ENCODE assay signal across 8 cellular contexts in the genomic region with DNA sequence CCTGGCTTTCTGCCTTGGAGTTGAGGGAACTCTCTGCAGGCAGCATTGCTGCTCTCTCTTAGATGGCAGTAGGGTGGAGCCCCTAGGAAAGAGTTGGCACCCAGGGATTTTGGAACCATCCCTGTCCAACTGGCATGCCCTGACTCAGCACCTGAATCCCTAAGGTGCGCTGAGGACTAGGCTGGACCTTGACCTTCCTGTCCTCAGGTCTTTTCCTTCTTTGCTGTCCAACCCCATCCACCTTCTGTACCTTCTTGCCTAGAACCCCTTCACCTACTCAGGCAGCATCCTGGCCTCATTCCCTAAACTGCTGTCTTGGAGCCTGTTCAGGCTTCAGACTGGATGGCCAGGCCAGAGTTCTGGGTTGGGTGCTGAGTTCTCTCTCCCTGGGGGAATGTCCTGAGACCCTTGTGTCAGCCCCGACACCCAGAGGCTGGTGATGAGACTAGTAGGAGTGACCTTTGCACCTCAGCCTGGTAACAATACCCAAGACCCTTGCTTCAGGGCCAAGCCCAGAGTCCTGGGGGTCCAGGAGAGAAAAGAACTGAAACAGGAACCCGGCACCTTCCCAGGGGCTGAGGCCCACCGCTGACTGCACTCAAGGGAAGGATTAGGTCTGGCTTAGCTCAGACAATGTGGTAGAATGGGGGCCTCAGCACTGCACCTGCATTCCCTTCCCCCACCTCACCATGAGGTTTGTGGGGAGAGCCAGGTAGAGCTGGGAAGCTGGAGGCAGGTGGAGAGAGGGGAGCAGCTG. TPM values are rescaled to one million over a fixed set of nuclear protein-coding genes. Genes with fewer than 3 reads are reported as not detected.
A peak's percentile ranks its signal among the peaks of the same experiment; 100 is the strongest.
DNase-seq lines count a peak whose midpoint lies in the region; ATAC-seq and TF ChIP-seq lines count a peak whose summit lies in the region.

No MANE protein-coding gene starts in this region.

- H3K9me3 ChIP-seq in right atrium auricular region (no peaks in the 10 kb centered on the region), mammary epithelial cell (replicated peaks; ENCODE audit: insufficient read depth, low read length) (no peaks in the 10 kb centered on the region)

- dilution Hi-C loops in mammary epithelial cell (cut with HindIII; ENCODE audit: low sequenced_read_pairs), result no loop called here

- intact Hi-C loops in left ventricle myocardium superior (cut with micrococcal nuclease) (no loop called here), mammary epithelial cell (cut with micrococcal nuclease) (loop anchor here (2.0 to 10.0 kb wide), 2 partner anchors 73 to 349 kb away; partner anchors contain the start of gene RPS6KB2)

- peak overlapping the region in 6 of 8 donors; percentile 6 to 82 (median 65) for H3K4me3 Mint-ChIP-seq in naive B cell

- H3K27me3 ChIP-seq in right atrium auricular region, result no peaks in the 10 kb centered on the region
- H3K27me3 ChIP-seq in mammary epithelial cell (ENCODE audit: insufficient read depth, low read length), result no peaks in the 10 kb centered on the region

- CTCF ChIA-PET in mammary epithelial cell (lab: Charles Lee; ENCODE audit: low non-redundant PET), result interaction anchor here (0.5 to 0.9 kb wide), 4 partner anchors 27 to 414 kb away, joined by 3 to 5 read pairs (median 4); partner anchors contain the start of gene RPS6KB2

- ATAC-seq in left ventricle myocardium superior (no peak), naive B cell (ENCODE audit: low read depth in 2 of 2) (no peak), GM21423 (IDR thresholded peaks at IDR 0.05; ENCODE audit: unreplicated experiment) (no peak), GM18520 (IDR thresholded peaks at IDR 0.05; ENCODE audit: unreplicated experiment) (no peak), HG02571 (IDR thresholded peaks at IDR 0.05; ENCODE audit: unreplicated experiment) (no peak), GM18861 (IDR thresholded peaks at IDR 0.05; ENCODE audit: unreplicated experiment) (no peak)

- no peaks in the 10 kb centered on the region for H3K36me3 Mint-ChIP-seq in naive B cell

- TF ChIP-seq CTCF in right atrium auricular region (IDR thresholded peaks at IDR 0.05) (no peak), mammary epithelial cell (conservative IDR thresholded peaks at IDR 0.05 in 1 of 2, IDR thresholded peaks at IDR 0.05 in 1 of 2; ENCODE audit: extremely low read depth in 1 of 2, insufficient read depth in 1 of 2, low read depth in 1 of 2, low read length in 2 of 2) (no peak)

- H3K27ac Mint-ChIP-seq in naive B cell, result peak overlapping the region in 4 of 6 donors; percentile 54 to 94 (median 76)

- H3K4me3 ChIP-seq in right atrium auricular region, result no peak overlapping the region
- no peak overlapping the region for H3K4me3 ChIP-seq in mammary epithelial cell (replicated peaks in 1 of 3; ENCODE audit: insufficient read depth in 1 of 3, low read depth in 2 of 3, low read length in 3 of 3)

- H3K4me1 Mint-ChIP-seq in naive B cell, result peaks cover 57 to 74% (median 73%) of the 10 kb centered on the region in 3 donors

- H3K9ac ChIP-seq in mammary epithelial cell (ENCODE audit: insufficient read depth, low read length), result peak overlapping the region; percentile 1

- H3K27ac ChIP-seq in right atrium auricular region (peak overlapping the region; percentile 99), mammary epithelial cell (ENCODE audit: insufficient read depth, low read depth, low read length) (peak overlapping the region; percentile 78)

- DNase-seq in right atrium auricular region (ENCODE audit: low spot score) (no peak), left ventricle myocardium superior (no peak), mammary epithelial cell (no peak), naive B cell (no peak)

- peaks cover 15% of the 10 kb centered on the region for H3K79me2 ChIP-seq in mammary epithelial cell (ENCODE audit: insufficient read depth, low read length)

- in situ Hi-C loops in mammary epithelial cell (cut with MboI; ENCODE audit: low sequenced_read_pairs in 2 of 2), result no loop called here

- no peaks in the 10 kb centered on the region for H4K20me1 ChIP-seq in mammary epithelial cell (ENCODE audit: insufficient read depth, low read length)

- H3K27me3 Mint-ChIP-seq in naive B cell, result no peaks in the 10 kb centered on the region

- H3K4me1 ChIP-seq in right atrium auricular region (peaks cover 0 to 69% of the 10 kb centered on the region in 2 donors), mammary epithelial cell (ENCODE audit: insufficient read depth, low read length) (peaks cover 62% of the 10 kb centered on the region)

- H3K4me2 ChIP-seq in mammary epithelial cell (ENCODE audit: insufficient read depth, low read depth, low read length), result no peak overlapping the region

- BruUV-seq in mammary epithelial cell (replicated peaks; lab: Mats Ljungman, UMichigan), result no TSS peak

- H3K36me3 ChIP-seq in right atrium auricular region (no peaks in the 10 kb centered on the region), mammary epithelial cell (ENCODE audit: insufficient read depth, low read length) (no peaks in the 10 kb centered on the region)

- no peaks in the 10 kb centered on the region for H3K9me3 Mint-ChIP-seq in naive B cell

- H2AFZ ChIP-seq in mammary epithelial cell (ENCODE audit: low read depth, low read length), result no peak overlapping the region

- 63% methylated on average over 4 of the region's 4 CpGs for WGBS in mammary epithelial cell (ENCODE audit: low coverage, missing lambda C conversion rate)

RNA-seq across cellular contexts. Expression of gene POLD4, which starts 2.6 kb away (rescaled TPM):
- total RNA-seq in right atrium auricular region (100 to 1,000 TPM; 115 to 136 TPM), left ventricle myocardium superior (40.3 TPM), mammary epithelial cell (10 to 100 TPM; 39.2 to 75.2 TPM)
- polyA plus RNA-seq in mammary epithelial cell (86.3 TPM), naive B cell (ENCODE audit: low read depth in 6 of 6) (100 to 1,000 TPM; 340 to 535 (median 458) TPM)
- polyA minus RNA-seq in mammary epithelial cell, result 5.9 TPM

RNA-seq across cellular contexts. Expression of gene CLCF1, which starts 17.4 kb away (rescaled TPM):
- 10 to 100 TPM in 1 of 2 donors, 1 to 10 TPM in 1; 2.7 to 18.0 TPM for total RNA-seq in right atrium auricular region
- total RNA-seq in left ventricle myocardium superior, result 0.89 TPM
- total RNA-seq in mammary epithelial cell, result 10 to 100 TPM in 1 of 2 donors, 1 to 10 TPM in 1; 8.3 to 12.5 TPM
- polyA plus RNA-seq in mammary epithelial cell, result 15.4 TPM
- 21.4 TPM for polyA minus RNA-seq in mammary epithelial cell
- 10 to 100 TPM in 1 of 6 donors, 1 to 10 TPM in 5; 5.3 to 10.4 (median 7.7) TPM for polyA plus RNA-seq in naive B cell (ENCODE audit: low read depth in 6 of 6)

RNA-seq across cellular contexts. Expression of gene RAD9A, which starts 35.8 kb away (rescaled TPM):
- total RNA-seq in right atrium auricular region (1 to 10 TPM; 6.2 to 6.5 TPM), left ventricle myocardium superior (5.8 TPM), mammary epithelial cell (10 to 100 TPM in 1 of 2 donors, 1 to 10 TPM in 1; 6.5 to 17.2 TPM)
- polyA plus RNA-seq in mammary epithelial cell (15.4 TPM), naive B cell (ENCODE audit: low read depth in 6 of 6) (10 to 100 TPM in 4 of 6 donors, 1 to 10 TPM in 2; 6.7 to 17.5 (median 11.0) TPM)
- 4.8 TPM for polyA minus RNA-seq in mammary epithelial cell

RNA-seq across cellular contexts. Expression of gene PPP1CA, which starts 45.7 kb away (rescaled TPM):
- total RNA-seq in right atrium auricular region (100 to 1,000 TPM in 1 of 2 donors, 10 to 100 TPM in 1; 97.8 to 112 TPM), left ventricle myocardium superior (106 TPM), mammary epithelial cell (100 to 1,000 TPM; 178 to 182 TPM)
- polyA plus RNA-seq in mammary epithelial cell (331 TPM), naive B cell (ENCODE audit: low read depth in 6 of 6) (100 to 1,000 TPM; 492 to 795 (median 530) TPM)
- polyA minus RNA-seq in mammary epithelial cell, result 255 TPM

RNA-seq across cellular contexts. Expression of gene TBC1D10C, which starts 47.9 kb away (rescaled TPM):
- 1 to 10 TPM in 1 of 2 donors, under 1 TPM in 1; 0.33 to 1.4 TPM for total RNA-seq in right atrium auricular region
- total RNA-seq in left ventricle myocardium superior, result 0.87 TPM
- total RNA-seq in mammary epithelial cell, result under 1 TPM in 1 of 2 donors, not detected in 1; 0.17 TPM
- polyA plus RNA-seq in mammary epithelial cell, result not detected
- not detected for polyA minus RNA-seq in mammary epithelial cell
- 100 to 1,000 TPM; 190 to 304 (median 239) TPM for polyA plus RNA-seq in naive B cell (ENCODE audit: low read depth in 6 of 6)
